Comparison of ENCODE assay signal across 31 cellular contexts in genomic region chr20:40948352-40949267, GRCh38.
DNase-seq lines count a peak whose midpoint lies in the region; ATAC-seq, FAIRE-seq and TF ChIP-seq lines count a peak whose summit lies in the region.
"Had no signal": no experiment of that assay in that cellular context is flagged by ENCODE, and none has a peak within 500 bp of the region (broad histone marks: within the 10 kb centered on the region; RNA-seq: fewer than 3 reads in every experiment).

No MANE protein-coding gene starts in this region.

- no peaks in the 10 kb centered on the region for H3K9me3 Mint-ChIP-seq in astrocyte (ENCODE audit: unreplicated experiment)
- H3K9me3 Mint-ChIP-seq in activated CD4-positive, alpha-beta memory T cell treated with anti-CD3 and anti-CD28 coated beads for 36 hours, result no peaks in the 10 kb centered on the region
- H3K9me3 Mint-ChIP-seq: immature natural killer cell; naive B cell; T-helper 1 cell treated with Interleukin-12 subunit alpha and Interleukin-12 subunit beta and Interleukin-4 antibody, amounts not matched to agents 30 μg/mL and 1 μg/mL, for 36 hours had no signal

- POLR2A ChIA-PET in activated CD4-positive, alpha-beta memory T cell treated with anti-CD3 and anti-CD28 coated beads for 36 hours (lab: Charles Lee), result no interaction called here

- peaks cover 6% of the 10 kb centered on the region for H3K4me1 ChIP-seq in astrocyte (ENCODE audit: insufficient read depth, low read length)
- H3K4me1 ChIP-seq in small intestine (ENCODE audit: control insufficient read depth in 2 of 2, insufficient read depth in 1 of 2, low read depth in 1 of 2, low read length in 1 of 2), result no peaks in the 10 kb centered on the region
- H3K4me1 ChIP-seq: left lung, SJCRH30 had no signal

- FAIRE-seq in astrocyte (lab: Jason Lieb, UNC) (no peak), small intestine (lab: Jason Lieb, UNC) (no peak)
- FAIRE-seq: frontal cortex, GM12892, urothelium cell line had no signal

- H3K9ac ChIP-seq in astrocyte (ENCODE audit: low read length), result no peak overlapping the region
- H3K9ac ChIP-seq: BLaER1 had no signal

- H3K27me3 ChIP-seq in astrocyte (ENCODE audit: insufficient read depth, low read length), result no peaks in the 10 kb centered on the region
- H3K27me3 ChIP-seq in small intestine (ENCODE audit: control insufficient read depth in 2 of 2, insufficient read depth in 2 of 2, low read length in 2 of 2), result no peaks in the 10 kb centered on the region
- H3K27me3 ChIP-seq: BLaER1, left lung had no signal

- no peaks in the 10 kb centered on the region for H4K20me1 ChIP-seq in astrocyte (ENCODE audit: insufficient read depth, low read length)
- H4K20me1 ChIP-seq: BLaER1 had no signal

- H3K4me2 ChIP-seq in astrocyte (ENCODE audit: low read length), result no peak overlapping the region
- H3K4me2 ChIP-seq: hepatocyte had no signal

- TF ChIP-seq CTCF in astrocyte (IDR thresholded peaks at IDR 0.05; ENCODE audit: insufficient read depth, low read depth, low read length), result no peak
- no peak for TF ChIP-seq CTCF in fibroblast of villous mesenchyme (IDR thresholded peaks at IDR 0.05; ENCODE audit: insufficient read depth, low read depth, low read length)

- no peaks in the 10 kb centered on the region for H3K4me1 Mint-ChIP-seq in astrocyte (ENCODE audit: low read depth, unreplicated experiment)
- no peaks in the 10 kb centered on the region for H3K4me1 Mint-ChIP-seq in activated CD4-positive, alpha-beta memory T cell treated with anti-CD3 and anti-CD28 coated beads for 36 hours (ENCODE audit: low read depth)
- H3K4me1 Mint-ChIP-seq: activated CD4-positive, alpha-beta T cell treated with anti-CD3 and anti-CD28 coated beads, Interleukin-2, amount 10 ng/mL, durations not matched to agents 24 days and 14 days; activated naive CD4-positive, alpha-beta T cell treated with anti-CD3 and anti-CD28 coated beads, Interleukin-2, amount 10 ng/mL, durations not matched to agents 7 days and 5 days; immature natural killer cell had no signal

- no peak overlapping the region for H3K4me3 Mint-ChIP-seq in astrocyte (ENCODE audit: unreplicated experiment)
- no peak overlapping the region for H3K4me3 Mint-ChIP-seq in activated CD4-positive, alpha-beta memory T cell treated with anti-CD3 and anti-CD28 coated beads for 36 hours
- H3K4me3 Mint-ChIP-seq: activated CD4-positive, alpha-beta T cell treated with anti-CD3 and anti-CD28 coated beads, Interleukin-2, amount 10 ng/mL, durations not matched to agents 24 days and 14 days; activated CD8-positive, alpha-beta memory T cell treated with anti-CD3 and anti-CD28 coated beads, Interleukin-2, amount 10 ng/mL, durations not matched to agents 7 days and 5 days; activated naive CD4-positive, alpha-beta T cell treated with anti-CD3 and anti-CD28 coated beads, Interleukin-2, amount 10 ng/mL, durations not matched to agents 7 days and 5 days; immature natural killer cell; naive B cell; T-helper 1 cell treated with Interleukin-12 subunit alpha and Interleukin-12 subunit beta and Interleukin-4 antibody, amounts not matched to agents 30 μg/mL and 1 μg/mL, for 36 hours had no signal

- 75 to 77% (median 77%) methylated on average over 8 of the region's 8 CpGs for WGBS in small intestine, 3 donors

- H3K36me3 Mint-ChIP-seq in astrocyte (ENCODE audit: low read depth, unreplicated experiment), result no peaks in the 10 kb centered on the region
- H3K36me3 Mint-ChIP-seq in activated CD4-positive, alpha-beta memory T cell treated with anti-CD3 and anti-CD28 coated beads for 36 hours, result no peaks in the 10 kb centered on the region
- H3K36me3 Mint-ChIP-seq: activated naive CD4-positive, alpha-beta T cell treated with anti-CD3 and anti-CD28 coated beads, Interleukin-2, amount 10 ng/mL, durations not matched to agents 7 days and 5 days; naive B cell had no signal

- intact Hi-C loops in activated CD4-positive, alpha-beta memory T cell treated with anti-CD3 and anti-CD28 coated beads for 36 hours (cut with micrococcal nuclease), result no loop called here

- H3K4me3 ChIP-seq in astrocyte (ENCODE audit: insufficient read depth, low read depth, low read length), result no peak overlapping the region
- no peak overlapping the region for H3K4me3 ChIP-seq in fibroblast of villous mesenchyme (ENCODE audit: low read depth, low read length)
- no peak overlapping the region for H3K4me3 ChIP-seq in small intestine (ENCODE audit: low read depth in 1 of 2, low read length in 2 of 2)
- H3K4me3 ChIP-seq: BLaER1, hepatocyte, left lung, SJCRH30, skin epidermis had no signal

- CTCF ChIA-PET in activated CD4-positive, alpha-beta memory T cell treated with anti-CD3 and anti-CD28 coated beads for 36 hours (lab: Charles Lee), result interaction anchor here (0.9 to 1.4 kb wide), 2 partner anchors 14 to 19 kb away, joined by 4 to 5 read pairs; no protein-coding TSS in a partner anchor

- no peaks in the 10 kb centered on the region for H3K79me2 ChIP-seq in astrocyte (ENCODE audit: insufficient read depth, low read length)
- H3K79me2 ChIP-seq: hepatocyte had no signal

- ATAC-seq in HG03442 (IDR thresholded peaks at IDR 0.05; ENCODE audit: unreplicated experiment), result no peak
- ATAC-seq: activated CD8-positive, alpha-beta memory T cell treated with anti-CD3 and anti-CD28 coated beads, Interleukin-2, amount 10 ng/mL, durations not matched to agents 7 days and 5 days; left lung had no signal

- H3K9me3 ChIP-seq in astrocyte (ENCODE audit: insufficient read depth, low read depth, low read length) (no peaks in the 10 kb centered on the region), small intestine (ENCODE audit: control insufficient read depth, low read depth) (no peaks in the 10 kb centered on the region)
- H3K9me3 ChIP-seq: BLaER1, left lung, SJCRH30 had no signal

- DNase-seq in EH (ENCODE audit: low read depth), result peak; percentile 91
- DNase-seq in OCI-M1 (lab: John Stamatoyannopoulos, UW), result peak; percentile 75
- DNase-seq in astrocyte (ENCODE audit: low read depth), result peak; percentile 60
- DNase-seq in fibroblast of villous mesenchyme (ENCODE audit: low read depth), result peak; percentile 24
- DNase-seq in GM03348 (ENCODE audit: low spot score), result no peak
- DNase-seq in activated CD4-positive, alpha-beta memory T cell treated with anti-CD3 and anti-CD28 coated beads for 36 hours, result no peak
- no peak for DNase-seq in small intestine
- DNase-seq: activated CD4-positive, alpha-beta T cell treated with anti-CD3 and anti-CD28 coated beads, Interleukin-2, amount 10 ng/mL, durations not matched to agents 24 days and 14 days; activated CD8-positive, alpha-beta memory T cell treated with anti-CD3 and anti-CD28 coated beads, Interleukin-2, amount 10 ng/mL, durations not matched to agents 7 days and 5 days; activated naive CD4-positive, alpha-beta T cell treated with anti-CD3 and anti-CD28 coated beads, Interleukin-2, amount 10 ng/mL, durations not matched to agents 7 days and 5 days; caudate nucleus; dermis blood vessel endothelial cell; DMS79; H7; immature natural killer cell; left lung; naive B cell; NCI-H1105; NCI-H2081; occipital lobe; SJCRH30; stimulated activated CD4-positive, alpha-beta T cell treated with anti-CD3 and anti-CD28 coated beads, Interleukin-1b, Interleukin-23, amount 100 ng/mL, for 48 hours had no signal

- H3K36me3 ChIP-seq in astrocyte (ENCODE audit: insufficient read depth, low read length) (no peaks in the 10 kb centered on the region), small intestine (ENCODE audit: control insufficient read depth in 2 of 2, insufficient read depth in 2 of 2, low read length in 2 of 2) (no peaks in the 10 kb centered on the region)
- H3K36me3 ChIP-seq: BLaER1, left lung, SJCRH30 had no signal

- H3K27ac ChIP-seq in astrocyte (ENCODE audit: low read depth, low read length) (no peak overlapping the region), small intestine (ENCODE audit: low read depth in 1 of 2, low read length in 1 of 2) (no peak overlapping the region)
- H3K27ac ChIP-seq: BLaER1, hepatocyte, HL-60, left lung, SJCRH30, skin epidermis had no signal

- no peak overlapping the region for H2AFZ ChIP-seq in astrocyte (ENCODE audit: low read depth, low read length)
- H2AFZ ChIP-seq: hepatocyte had no signal

- H3K27ac Mint-ChIP-seq in astrocyte (ENCODE audit: unreplicated experiment), result no peak overlapping the region
- no peak overlapping the region for H3K27ac Mint-ChIP-seq in activated CD4-positive, alpha-beta memory T cell treated with anti-CD3 and anti-CD28 coated beads for 36 hours
- H3K27ac Mint-ChIP-seq: activated CD4-positive, alpha-beta T cell treated with anti-CD3 and anti-CD28 coated beads, Interleukin-2, amount 10 ng/mL, durations not matched to agents 24 days and 14 days; activated CD8-positive, alpha-beta memory T cell treated with anti-CD3 and anti-CD28 coated beads, Interleukin-2, amount 10 ng/mL, durations not matched to agents 7 days and 5 days; activated naive CD4-positive, alpha-beta T cell treated with anti-CD3 and anti-CD28 coated beads, Interleukin-2, amount 10 ng/mL, durations not matched to agents 7 days and 5 days; naive B cell; T-helper 1 cell treated with Interleukin-12 subunit alpha and Interleukin-12 subunit beta and Interleukin-4 antibody, amounts not matched to agents 30 μg/mL and 1 μg/mL, for 36 hours had no signal

- H3K27me3 Mint-ChIP-seq in astrocyte (ENCODE audit: low read depth, unreplicated experiment), result peaks cover 27% of the 10 kb centered on the region
- peaks cover 14% of the 10 kb centered on the region for H3K27me3 Mint-ChIP-seq in activated CD4-positive, alpha-beta memory T cell treated with anti-CD3 and anti-CD28 coated beads for 36 hours

Comparison
In these comparisons a context has a peak if more than half of its experiments do, and no peak if none do; other contexts are left out.
1. DNase-seq: peak in EH (single experiment), OCI-M1 (single experiment), astrocyte (single experiment) and fibroblast of villous mesenchyme (single experiment); none in GM03348 (single experiment), activated CD4-positive, alpha-beta memory T cell treated with anti-CD3 and anti-CD28 coated beads for 36 hours (single experiment) and small intestine (single experiment).